ENCODE assay signal across 8 cellular contexts in the genomic region with DNA sequence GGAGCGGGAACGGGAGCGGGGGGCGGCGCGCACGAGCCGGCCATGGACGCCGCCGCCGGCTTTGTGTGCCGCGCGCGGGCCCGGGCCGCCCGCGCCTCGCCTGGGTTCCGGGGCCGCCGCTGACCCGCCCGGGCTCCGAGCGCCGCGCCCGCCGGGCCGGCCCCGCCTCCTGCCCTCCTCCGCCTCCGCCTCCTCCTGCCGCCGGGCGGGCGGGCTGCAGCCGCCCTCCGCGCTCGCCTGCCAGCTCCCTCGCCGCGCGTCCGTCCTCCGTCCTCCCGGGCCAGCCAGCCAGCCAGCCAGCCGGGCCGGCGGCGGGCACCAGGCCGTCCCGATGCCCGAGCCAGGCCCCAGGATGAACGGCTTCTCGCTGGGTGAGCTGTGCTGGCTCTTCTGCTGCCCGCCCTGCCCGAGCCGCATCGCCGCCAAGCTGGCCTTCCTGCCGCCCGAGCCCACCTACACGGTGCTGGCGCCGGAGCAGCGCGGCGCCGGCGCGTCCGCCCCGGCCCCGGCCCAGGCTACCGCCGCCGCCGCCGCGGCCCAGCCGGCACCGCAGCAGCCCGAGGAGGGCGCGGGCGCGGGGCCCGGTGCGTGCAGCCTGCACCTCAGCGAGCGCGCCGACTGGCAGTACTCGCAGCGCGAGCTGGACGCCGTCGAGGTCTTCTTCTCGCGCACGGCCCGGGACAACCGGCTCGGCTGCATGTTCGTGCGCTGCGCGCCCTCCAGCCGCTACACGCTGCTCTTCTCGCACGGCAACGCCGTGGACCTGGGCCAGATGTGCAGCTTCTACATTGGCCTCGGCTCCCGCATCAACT. TPM values are rescaled to one million over a fixed set of nuclear protein-coding genes. Genes with fewer than 3 reads are reported as not detected.
DNase-seq lines count a peak whose midpoint lies in the region; ATAC-seq and TF ChIP-seq lines count a peak whose summit lies in the region.

A gene (plus strand): TSS at position 212 of the 812 bp plus-strand sequence. CDS start 120 bp downstream, at position 332.

- no peak for TF ChIP-seq CTCF in AG09309 (IDR thresholded peaks at IDR 0.05; ENCODE audit: control insufficient read depth, insufficient read depth, low read depth, low read length, missing control alignments)
- TF ChIP-seq CTCF in fibroblast of villous mesenchyme (IDR thresholded peaks at IDR 0.05; ENCODE audit: insufficient read depth, low read depth, low read length), result no peak
- no peak for TF ChIP-seq CTCF in type B pancreatic cell (conservative IDR thresholded peaks at IDR 0.05)

- no peaks in the 10 kb centered on the region for H3K36me3 Mint-ChIP-seq in natural killer cell treated with Interleukin-12 subunit alpha and Interleukin-12 subunit beta and Interleukin-15 and Interleukin-18, amount 100 ng/mL, for 72 hours
- peaks cover 24% of the 10 kb centered on the region for H3K36me3 Mint-ChIP-seq in type B pancreatic cell

- H3K4me1 Mint-ChIP-seq in natural killer cell treated with Interleukin-12 subunit alpha and Interleukin-12 subunit beta and Interleukin-15 and Interleukin-18, amount 100 ng/mL, for 72 hours (ENCODE audit: low read depth in 2 of 2), result peaks cover 15 to 25% of the 10 kb centered on the region in 2 donors
- peaks cover 36% of the 10 kb centered on the region for H3K4me1 Mint-ChIP-seq in type B pancreatic cell (ENCODE audit: unreplicated experiment)

- no peaks in the 10 kb centered on the region for H3K9me3 Mint-ChIP-seq in natural killer cell treated with Interleukin-12 subunit alpha and Interleukin-12 subunit beta and Interleukin-15 and Interleukin-18, amount 100 ng/mL, for 72 hours
- peaks cover 12% of the 10 kb centered on the region for H3K9me3 Mint-ChIP-seq in type B pancreatic cell

- H3K4me3 ChIP-seq in AG09309 (ENCODE audit: control insufficient read depth, low read depth, low read length), result peak within 1 kb of the TSS; percentile 73
- H3K4me3 ChIP-seq in fibroblast of villous mesenchyme (ENCODE audit: low read depth, low read length), result peak within 1 kb of the TSS; percentile 74

- H3K4me3 Mint-ChIP-seq in natural killer cell treated with Interleukin-12 subunit alpha and Interleukin-12 subunit beta and Interleukin-15 and Interleukin-18, amount 100 ng/mL, for 72 hours, result peak within 1 kb of the TSS; percentile 92
- H3K4me3 Mint-ChIP-seq in type B pancreatic cell, result peak within 1 kb of the TSS; percentile 98

- peak; percentile 74 for ATAC-seq in GM18909 (IDR thresholded peaks at IDR 0.05; ENCODE audit: poor library complexity, unreplicated experiment)
- ATAC-seq in HG03139 (IDR thresholded peaks at IDR 0.05; ENCODE audit: unreplicated experiment), result peak; percentile 68
- ATAC-seq in natural killer cell treated with Interleukin-12 subunit alpha and Interleukin-12 subunit beta and Interleukin-15 and Interleukin-18, amount 100 ng/mL, for 72 hours, result peak; percentile 88 to 93

- H3K27ac Mint-ChIP-seq in natural killer cell treated with Interleukin-12 subunit alpha and Interleukin-12 subunit beta and Interleukin-15 and Interleukin-18, amount 100 ng/mL, for 72 hours, result peak within 1 kb of the TSS; percentile 56 to 67
- peak within 1 kb of the TSS; percentile 97 for H3K27ac Mint-ChIP-seq in type B pancreatic cell

- H3K27me3 Mint-ChIP-seq in natural killer cell treated with Interleukin-12 subunit alpha and Interleukin-12 subunit beta and Interleukin-15 and Interleukin-18, amount 100 ng/mL, for 72 hours, result peaks cover 0 to 5% of the 10 kb centered on the region in 2 donors
- H3K27me3 Mint-ChIP-seq in type B pancreatic cell, result no peaks in the 10 kb centered on the region

- DNase-seq in AG09309 (ENCODE audit: low read depth) (no peak), OCI-M1 (lab: John Stamatoyannopoulos, UW) (peak; percentile 25), fibroblast of villous mesenchyme (ENCODE audit: low read depth) (peak; percentile 61), type B pancreatic cell (ENCODE audit: extremely low spot score, unreplicated experiment) (peak; percentile 77)
- peak; percentile 27 for DNase-seq in activated T-helper 9 cell treated with anti-CD3 and anti-CD28 coated beads, Interleukin-2, amount 50 U/mL, for 16 hours (ENCODE audit: low read depth)
- peak; percentile 68 for DNase-seq in natural killer cell treated with Interleukin-12 subunit alpha and Interleukin-12 subunit beta and Interleukin-15 and Interleukin-18, amount 100 ng/mL, for 72 hours (ENCODE audit: low spot score)

RNA-seq across cellular contexts. Expression of the gene that starts here (rescaled TPM):
- 10.0 and 12.1 TPM in 2 replicates for total RNA-seq in fibroblast of villous mesenchyme
- 1 to 10 TPM; 4.5 to 10.0 TPM for total RNA-seq in natural killer cell treated with Interleukin-12 subunit alpha and Interleukin-12 subunit beta and Interleukin-15 and Interleukin-18, amount 100 ng/mL, for 72 hours
- total RNA-seq in type B pancreatic cell (ENCODE audit: low replicate concordance), result 41.0 and 66.3 TPM in 2 replicates
